In the genomic region with DNA sequence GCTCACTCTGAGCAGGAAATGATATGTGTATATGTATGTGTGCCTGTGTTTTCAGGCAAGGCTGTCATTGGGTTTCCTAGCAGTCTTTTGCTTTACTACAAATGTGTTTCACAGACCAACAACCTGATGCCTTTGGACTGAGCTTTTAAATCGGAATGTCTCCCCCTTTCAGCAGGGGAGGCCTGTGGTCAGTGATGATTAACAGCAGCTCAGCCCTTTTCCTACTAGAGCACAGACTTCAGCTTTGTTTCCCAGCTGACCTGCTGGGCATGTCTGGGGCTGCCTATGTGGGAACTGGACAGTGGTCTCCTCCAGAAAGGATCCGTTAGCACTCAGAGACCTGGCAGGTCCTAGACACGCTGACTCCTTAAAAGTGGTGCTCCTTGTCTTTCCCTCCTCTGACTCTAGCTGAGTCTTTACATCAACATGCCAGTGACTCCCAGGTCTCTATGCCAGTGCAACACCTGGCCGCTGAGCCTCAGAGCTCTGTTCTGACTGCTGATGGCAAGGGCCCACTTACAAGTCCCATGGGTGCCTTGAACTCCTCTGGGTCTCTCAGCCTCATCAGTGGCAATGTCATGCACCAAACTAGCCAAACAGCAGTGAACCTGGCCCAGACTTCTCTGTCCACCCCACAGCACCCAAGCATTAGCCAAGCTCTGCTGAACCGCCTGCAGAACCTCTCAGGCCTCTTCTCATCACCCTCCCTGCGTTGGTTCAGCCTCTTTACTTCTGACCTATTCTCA, we compare ENCODE assay signal across 9 cellular contexts. TPM values are rescaled to one million over a fixed set of nuclear protein-coding genes. Genes with fewer than 3 reads are reported as not detected.
DNase-seq lines count a peak whose midpoint lies in the region; TF ChIP-seq lines count a peak whose summit lies in the region.
"Had no signal": no experiment of that assay in that cellular context is flagged by ENCODE, and none has a peak within 500 bp of the region (broad histone marks: within the 10 kb centered on the region; RNA-seq: fewer than 3 reads in every experiment).

No MANE protein-coding gene starts in this region.

- no peak overlapping the region for H3K4me3 ChIP-seq in fibroblast of pulmonary artery (replicated peaks; ENCODE audit: low read depth, low read length)

- TF ChIP-seq CTCF in fibroblast of pulmonary artery (IDR thresholded peaks at IDR 0.05; ENCODE audit: low read length, missing control alignments): no peak

- peak; percentile 94 for DNase-seq in EH (ENCODE audit: low read depth)
- peak; percentile 84 for DNase-seq in RPMI7951 (ENCODE audit: low read depth)
- peak; percentile 68 for DNase-seq in fibroblast of pulmonary artery (ENCODE audit: low read depth)
- DNase-seq in renal cortical epithelial cell (ENCODE audit: low read depth): peak; percentile 88
- no peak for DNase-seq in SW480 (ENCODE audit: low spot score)
- DNase-seq in posterior cingulate gyrus: no peak
- DNase-seq in DMS53 (lab: John Stamatoyannopoulos, UW): no peak
- DNase-seq: KG1, OCI-M1 had no signal

- intact Hi-C loops in posterior cingulate gyrus (cut with DNase I): no loop called here

RNA-seq across cellular contexts. Expression of a gene that starts 7.7 kb away (rescaled TPM):
- 235 and 252 TPM in 2 replicates for total RNA-seq in RPMI7951 (2014; rRNA removed; shearing (Covaris generic))
- 282 and 337 TPM in 2 replicates for total RNA-seq in renal cortical epithelial cell

RNA-seq across cellular contexts. Expression of a gene that starts 55.9 kb away (rescaled TPM):
- not detected in 2 replicates for total RNA-seq in RPMI7951 (2014; rRNA removed; shearing (Covaris generic))
- not detected in 2 replicates for total RNA-seq in renal cortical epithelial cell

Comparison
In these comparisons a context has a peak if more than half of its experiments do, and no peak if none do; other contexts are left out.
1. DNase-seq: peak in EH (single experiment), RPMI7951 (single experiment), fibroblast of pulmonary artery (single experiment) and renal cortical epithelial cell (single experiment); none in SW480 (single experiment), posterior cingulate gyrus (0 of 10) and DMS53 (single experiment).